8 cellular contexts compared by ENCODE assay signal in genomic region chr9:92671323-92671722, GRCh38. TPM values are rescaled to one million over a fixed set of nuclear protein-coding genes. Genes with fewer than 3 reads are reported as not detected.
DNase-seq lines count a peak whose midpoint lies in the region; ATAC-seq and TF ChIP-seq lines count a peak whose summit lies in the region.

No MANE protein-coding gene starts in this region.

- TF ChIP-seq POLR2A in NB4 (IDR thresholded peaks at IDR 0.05; ENCODE audit: extremely low read depth, insufficient read length) (no peak), transverse colon (IDR thresholded peaks at IDR 0.05) (no peak)

- BruUV-seq in mammary epithelial cell (replicated peaks; lab: Mats Ljungman, UMichigan): no TSS peak

- H2AFZ ChIP-seq in mammary epithelial cell (ENCODE audit: low read depth, low read length): no peak overlapping the region

- TF ChIP-seq EP300 in transverse colon (IDR thresholded peaks at IDR 0.05; ENCODE audit: low read depth): no peak

- H3K27ac ChIP-seq in mammary epithelial cell (ENCODE audit: insufficient read depth, low read depth, low read length): peak overlapping the region; percentile 93
- H3K27ac ChIP-seq in lower lobe of right lung: peak overlapping the region; percentile 97
- H3K27ac ChIP-seq in transverse colon: no peak overlapping the region

- no peak for TF ChIP-seq CTCF in NB4 (IDR thresholded peaks at IDR 0.05; ENCODE audit: low read depth, low read length)
- TF ChIP-seq CTCF in mammary epithelial cell (conservative IDR thresholded peaks at IDR 0.05 in 1 of 2, IDR thresholded peaks at IDR 0.05 in 1 of 2; ENCODE audit: extremely low read depth in 1 of 2, insufficient read depth in 1 of 2, low read depth in 1 of 2, low read length in 2 of 2): no peak
- TF ChIP-seq CTCF in lower lobe of right lung (IDR thresholded peaks at IDR 0.05): no peak
- no peak for TF ChIP-seq CTCF in transverse colon (IDR thresholded peaks at IDR 0.05)

- CTCF ChIA-PET in mammary epithelial cell (lab: Charles Lee; ENCODE audit: low non-redundant PET): no interaction called here

- H3K4me3 ChIP-seq in NB4 (ENCODE audit: low read depth, low read length) (peak overlapping the region; percentile 100), mammary epithelial cell (replicated peaks in 1 of 3; ENCODE audit: insufficient read depth in 1 of 3, low read depth in 2 of 3, low read length in 3 of 3) (peak overlapping the region in 1 of 3 experiments; percentile 91), lower lobe of right lung (peak overlapping the region; percentile 95), transverse colon (peak overlapping the region in 1 of 4 donors; percentile 91)

- peak overlapping the region; percentile 79 for H3K4me2 ChIP-seq in mammary epithelial cell (ENCODE audit: insufficient read depth, low read depth, low read length)

- DNase-seq in ELF-1 (ENCODE audit: low read depth, low spot score) (peak; percentile 62), NB4 (ENCODE audit: low read depth) (peak; percentile 16), mammary epithelial cell (peak; percentile 83), lower lobe of right lung (no peak), transverse colon (no peak)
- DNase-seq in effector CD8-positive, alpha-beta T cell (lab: John Stamatoyannopoulos, UW): no peak

- peaks cover 46% of the 10 kb centered on the region for H3K79me2 ChIP-seq in mammary epithelial cell (ENCODE audit: insufficient read depth, low read length)

- dilution Hi-C loops in mammary epithelial cell (cut with HindIII; ENCODE audit: low sequenced_read_pairs): loop anchor here (5.0 kb wide), 1 partner anchor 56 kb away; no protein-coding TSS in a partner anchor

- no peak overlapping the region for H3K9ac ChIP-seq in mammary epithelial cell (ENCODE audit: insufficient read depth, low read length)

- H3K27me3 ChIP-seq in mammary epithelial cell (ENCODE audit: insufficient read depth, low read length): no peaks in the 10 kb centered on the region
- no peaks in the 10 kb centered on the region for H3K27me3 ChIP-seq in lower lobe of right lung (ENCODE audit: low read depth)
- H3K27me3 ChIP-seq in transverse colon: no peaks in the 10 kb centered on the region

- no peaks in the 10 kb centered on the region for H4K20me1 ChIP-seq in mammary epithelial cell (ENCODE audit: insufficient read depth, low read length)

- H3K9me3 ChIP-seq in mammary epithelial cell (replicated peaks; ENCODE audit: insufficient read depth, low read length) (no peaks in the 10 kb centered on the region), lower lobe of right lung (no peaks in the 10 kb centered on the region), transverse colon (no peaks in the 10 kb centered on the region)

- no peak for ATAC-seq in lower lobe of right lung
- no peak for ATAC-seq in GM19455 (IDR thresholded peaks at IDR 0.05; ENCODE audit: unreplicated experiment)
- no peak for ATAC-seq in HG03196 (IDR thresholded peaks at IDR 0.05; ENCODE audit: unreplicated experiment)

- intact Hi-C loops in mammary epithelial cell (cut with micrococcal nuclease) (loop anchor here (2.0 kb wide), 1 partner anchor 43 kb away; no protein-coding TSS in a partner anchor), lower lobe of right lung (cut with DNase I) (no loop called here), transverse colon (cut with DNase I; ENCODE audit: low total_unique reads) (no loop called here)

- peaks cover 14% of the 10 kb centered on the region for H3K4me1 ChIP-seq in mammary epithelial cell (ENCODE audit: insufficient read depth, low read length)
- H3K4me1 ChIP-seq in lower lobe of right lung: peaks cover 20% of the 10 kb centered on the region
- H3K4me1 ChIP-seq in transverse colon: peaks cover 4 to 24% (median 15%) of the 10 kb centered on the region in 4 donors

- in situ Hi-C loops in mammary epithelial cell (cut with MboI; ENCODE audit: low sequenced_read_pairs in 2 of 2): no loop called here
- in situ Hi-C loops in transverse colon (cut with MboI; ENCODE audit: low pct_ligation_motif_present in 1 of 4, low pct_unique_long_range_greater_than_20kb in 1 of 4, low sequenced_read_pairs in 3 of 4): no loop called here

- H3K36me3 ChIP-seq in mammary epithelial cell (ENCODE audit: insufficient read depth, low read length) (peaks cover 5% of the 10 kb centered on the region), lower lobe of right lung (peaks cover 6% of the 10 kb centered on the region), transverse colon (no peaks in the 10 kb centered on the region)

- WGBS in mammary epithelial cell (ENCODE audit: low coverage, missing lambda C conversion rate): 20% methylated on average over 4 of the region's 4 CpGs
- 89% methylated on average over 4 of the region's 4 CpGs; no CpG with 5 or more reads in 1 of the 2 donors for WGBS in transverse colon (ENCODE audit: low coverage in 1 of 2), 2 donors

RNA-seq across cellular contexts. Expression of gene IPPK, which starts 1.4 kb away (rescaled TPM):
- total RNA-seq in mammary epithelial cell (10 to 100 TPM; 13.4 to 25.0 TPM), lower lobe of right lung (7.3 TPM), transverse colon (10 to 100 TPM in 2 of 4 donors, 1 to 10 TPM in 2; 6.2 to 12.2 (median 10.1) TPM)
- 25.2 TPM for polyA plus RNA-seq in mammary epithelial cell
- polyA minus RNA-seq in mammary epithelial cell: 48.0 TPM

Comparison
In these comparisons a context has a peak if more than half of its experiments do, and no peak if none do; other contexts are left out.
1. DNase-seq: peak in ELF-1 (single experiment), NB4 (single experiment) and mammary epithelial cell (single experiment); none in lower lobe of right lung (single experiment), effector CD8-positive, alpha-beta T cell (single experiment) and transverse colon (single experiment).
2. H3K27ac ChIP-seq: peak in mammary epithelial cell (single experiment) and lower lobe of right lung (single experiment); none in transverse colon (0 of 4).